11 cellular contexts compared by ENCODE assay signal in genomic region chr22:45211848-45212247, GRCh38. TPM values are rescaled to one million over a fixed set of nuclear protein-coding genes. Genes with fewer than 3 reads are reported as not detected.
DNase-seq lines count a peak whose midpoint lies in the region; ATAC-seq and TF ChIP-seq lines count a peak whose summit lies in the region.
"Had no signal": no experiment of that assay in that cellular context is flagged by ENCODE, and none has a peak within 500 bp of the region (broad histone marks: within the 10 kb centered on the region; RNA-seq: fewer than 3 reads in every experiment).

No MANE protein-coding gene starts in this region.

- H3K9ac ChIP-seq in skeletal muscle satellite cell (ENCODE audit: low read depth, low read length), result peak overlapping the region; percentile 65

- peak overlapping the region; percentile 87 for H3K4me2 ChIP-seq in skeletal muscle satellite cell (ENCODE audit: low read length)

- no peak overlapping the region for H3K4me3 Mint-ChIP-seq in activated CD4-positive, alpha-beta T cell treated with anti-CD3 and anti-CD28 coated beads for 36 hours

- H3K27me3 ChIP-seq in ascending aorta (no peaks in the 10 kb centered on the region), heart right ventricle (peaks cover 0 to 9% (median 0%) of the 10 kb centered on the region in 7 donors), skeletal muscle satellite cell (ENCODE audit: control insufficient read depth, insufficient read depth, low read length) (no peaks in the 10 kb centered on the region)
- H3K27me3 ChIP-seq: pancreas had no signal

- peak in 3 of 8 donors; percentile 6 to 15 (median 7) for ATAC-seq in heart right ventricle
- no peak for ATAC-seq in HG03439 (IDR thresholded peaks at IDR 0.05; ENCODE audit: unreplicated experiment)
- no peak for ATAC-seq in GM19467 (IDR thresholded peaks at IDR 0.05; ENCODE audit: unreplicated experiment)
- ATAC-seq in GM19023 (IDR thresholded peaks at IDR 0.05; ENCODE audit: unreplicated experiment), result no peak
- no peak for ATAC-seq in activated CD4-positive, alpha-beta T cell treated with anti-CD3 and anti-CD28 coated beads for 36 hours

- intact Hi-C loops in ascending aorta (cut with DNase I), result loop anchor here (1.0 to 2.0 kb wide), 2 partner anchors 29 to 47 kb away; no protein-coding TSS in a partner anchor
- intact Hi-C loops in heart right ventricle (cut with DNase I), result no loop called here
- intact Hi-C loops in activated CD4-positive, alpha-beta T cell treated with anti-CD3 and anti-CD28 coated beads for 36 hours (cut with DNase I, micrococcal nuclease), result no loop called here

- H3K4me1 Mint-ChIP-seq in activated CD4-positive, alpha-beta T cell treated with anti-CD3 and anti-CD28 coated beads for 36 hours, result peaks cover 6% of the 10 kb centered on the region

- POLR2A ChIA-PET in activated CD4-positive, alpha-beta T cell treated with anti-CD3 and anti-CD28 coated beads for 36 hours (lab: Charles Lee), result no interaction called here

- 86 to 91% methylated on average over 18 of the region's 18 CpGs for whole genome bisulfite sequencing in heart right ventricle, 2 donors

- TF ChIP-seq CTCF in ascending aorta (IDR thresholded peaks at IDR 0.05), result no peak
- no peak for TF ChIP-seq CTCF in heart right ventricle (IDR thresholded peaks at IDR 0.05)

- H3K27me3 Mint-ChIP-seq in activated CD4-positive, alpha-beta T cell treated with anti-CD3 and anti-CD28 coated beads for 36 hours, result no peaks in the 10 kb centered on the region

- CTCF ChIA-PET in activated CD4-positive, alpha-beta T cell treated with anti-CD3 and anti-CD28 coated beads for 36 hours (lab: Charles Lee), result no interaction called here

- peaks cover 5% of the 10 kb centered on the region for H3K36me3 Mint-ChIP-seq in activated CD4-positive, alpha-beta T cell treated with anti-CD3 and anti-CD28 coated beads for 36 hours (ENCODE audit: low read depth)

- no peaks in the 10 kb centered on the region for H3K9me3 ChIP-seq in ascending aorta
- no peaks in the 10 kb centered on the region for H3K9me3 ChIP-seq in heart right ventricle
- H3K9me3 ChIP-seq in skeletal muscle satellite cell (replicated peaks; ENCODE audit: low read length), result no peaks in the 10 kb centered on the region
- H3K9me3 ChIP-seq: pancreas had no signal

- H3K4me3 ChIP-seq in ascending aorta, result peak overlapping the region; percentile 56 to 59
- peak overlapping the region in 9 of 10 donors; percentile 27 to 53 (median 44) for H3K4me3 ChIP-seq in heart right ventricle
- peak overlapping the region; percentile 61 for H3K4me3 ChIP-seq in skeletal muscle satellite cell (ENCODE audit: low read length)
- H3K4me3 ChIP-seq: pancreas had no signal

- H3K4me1 ChIP-seq in ascending aorta (peaks cover 14 to 43% of the 10 kb centered on the region in 2 donors), heart right ventricle (peaks cover 0 to 46% (median 21%) of the 10 kb centered on the region in 9 donors), skeletal muscle satellite cell (ENCODE audit: control insufficient read depth, insufficient read depth, low read length) (peaks cover 53% of the 10 kb centered on the region)
- H3K4me1 ChIP-seq: pancreas had no signal

- H3K27ac Mint-ChIP-seq in activated CD4-positive, alpha-beta T cell treated with anti-CD3 and anti-CD28 coated beads for 36 hours, result no peak overlapping the region

- peak overlapping the region; percentile 70 to 71 for H3K27ac ChIP-seq in ascending aorta
- H3K27ac ChIP-seq in heart right ventricle, result peak overlapping the region in 7 of 10 donors; percentile 23 to 72 (median 46)
- H3K27ac ChIP-seq: pancreas had no signal

- no peaks in the 10 kb centered on the region for H3K36me3 ChIP-seq in ascending aorta
- H3K36me3 ChIP-seq in heart right ventricle, result peaks cover 0 to 34% (median 0%) of the 10 kb centered on the region in 9 donors
- H3K36me3 ChIP-seq in skeletal muscle satellite cell (ENCODE audit: insufficient read depth, low read length), result peaks cover 4% of the 10 kb centered on the region
- H3K36me3 ChIP-seq: pancreas had no signal

- no peaks in the 10 kb centered on the region for H3K9me3 Mint-ChIP-seq in activated CD4-positive, alpha-beta T cell treated with anti-CD3 and anti-CD28 coated beads for 36 hours (ENCODE audit: low read depth)

- DNase-seq in GM03348 (ENCODE audit: low spot score), result peak; percentile 68
- DNase-seq in ascending aorta (ENCODE audit: low spot score in 2 of 2), result no peak
- no peak for DNase-seq in heart right ventricle
- no peak for DNase-seq in activated CD4-positive, alpha-beta T cell treated with anti-CD3 and anti-CD28 coated beads for 36 hours
- DNase-seq: NCI-H2029, SIG-M5 had no signal

RNA-seq across cellular contexts. Expression of gene KIAA0930, which starts 28.8 kb away (rescaled TPM):
- total RNA-seq in ascending aorta, result 60.0 TPM
- total RNA-seq in heart right ventricle, result 10 to 100 TPM; 12.2 to 48.3 (median 16.9) TPM
- 10 to 100 TPM in 1 of 2 donors, 1 to 10 TPM in 1; 9.1 to 16.2 TPM for polyA plus RNA-seq in heart right ventricle
- 29.7 and 36.2 TPM in 2 replicates for total RNA-seq in skeletal muscle satellite cell (2012; rRNA removed)
- total RNA-seq in activated CD4-positive, alpha-beta T cell treated with anti-CD3 and anti-CD28 coated beads for 36 hours, result 10 to 100 TPM; 24.8 to 29.6 TPM

RNA-seq across cellular contexts. Expression of gene NUP50, which starts 48.1 kb away (rescaled TPM):
- 75.8 TPM for total RNA-seq in ascending aorta
- total RNA-seq in heart right ventricle, result 10 to 100 TPM; 10.7 to 21.2 (median 15.3) TPM
- polyA plus RNA-seq in heart right ventricle, result 10 to 100 TPM in 1 of 2 donors, 1 to 10 TPM in 1; 5.7 to 11.4 TPM
- total RNA-seq in skeletal muscle satellite cell (2012; rRNA removed), result 44.3 and 64.1 TPM in 2 replicates
- 100 to 1,000 TPM; 136 to 141 TPM for total RNA-seq in activated CD4-positive, alpha-beta T cell treated with anti-CD3 and anti-CD28 coated beads for 36 hours
